8 cellular contexts compared by ENCODE assay signal in the genomic region with DNA sequence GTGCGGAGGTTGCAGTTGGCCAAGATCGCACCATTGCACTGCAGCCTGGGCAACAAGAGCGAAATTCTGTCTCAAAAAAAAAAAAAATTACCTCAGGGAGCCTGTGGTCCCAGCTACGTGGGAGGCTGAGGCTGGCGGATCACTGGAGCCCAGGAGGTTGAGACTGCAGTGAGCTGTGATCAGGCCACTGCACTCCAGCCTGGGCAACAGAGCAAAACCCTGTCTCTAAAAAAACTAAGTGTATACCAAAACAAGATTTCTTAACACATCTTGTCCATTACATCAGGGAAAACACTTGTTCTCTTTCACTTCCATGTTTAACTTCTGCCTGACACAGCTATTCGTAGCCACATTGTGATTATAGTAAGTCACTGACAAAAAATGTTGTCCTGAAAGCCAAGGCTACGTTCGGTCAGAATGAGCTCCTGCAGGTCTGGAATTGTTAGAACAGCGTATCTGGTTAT. TPM values are rescaled to one million over a fixed set of nuclear protein-coding genes. Genes with fewer than 3 reads are reported as not detected.
A peak's percentile ranks its signal among the peaks of the same experiment; 100 is the strongest.
DNase-seq lines count a peak whose midpoint lies in the region; ATAC-seq and TF ChIP-seq lines count a peak whose summit lies in the region.

No MANE protein-coding gene starts in this region.

- H3K9ac ChIP-seq in duodenal mucosa (ENCODE audit: low read depth in 1 of 2, low read length in 2 of 2) (peak overlapping the region in 1 of 2 donors; percentile 4), trophoblast cell (ENCODE audit: low read length) (no peak overlapping the region)

- no peak overlapping the region for H2AFZ ChIP-seq in trophoblast cell (ENCODE audit: insufficient read depth, low read length, poor library complexity)

- H3K4ac ChIP-seq in trophoblast cell (ENCODE audit: low read depth, low read length), result no peak overlapping the region

- TF ChIP-seq POLR2A in NB4 (IDR thresholded peaks at IDR 0.05; ENCODE audit: extremely low read depth, insufficient read length), result no peak

- H4K12ac ChIP-seq in trophoblast cell (ENCODE audit: low read depth, low read length), result no peak overlapping the region

- H3K23ac ChIP-seq in trophoblast cell (ENCODE audit: low read length), result no peak overlapping the region

- H3K4me3 ChIP-seq in NB4 (ENCODE audit: low read depth, low read length) (no peak overlapping the region), duodenal mucosa (ENCODE audit: low read depth in 1 of 2, low read length in 2 of 2) (peak overlapping the region in 1 of 2 donors; percentile 85), trophoblast cell (ENCODE audit: low read depth, low read length) (no peak overlapping the region)

- TF ChIP-seq CTCF in NB4 (IDR thresholded peaks at IDR 0.05; ENCODE audit: low read depth, low read length), result no peak

- H3K4me2 ChIP-seq in trophoblast cell (ENCODE audit: low read length), result no peak overlapping the region

- H4K91ac ChIP-seq in trophoblast cell (ENCODE audit: low read depth, low read length), result no peak overlapping the region

- no peaks in the 10 kb centered on the region for H3K9me3 ChIP-seq in duodenal mucosa (ENCODE audit: control insufficient read depth in 1 of 2, low read length in 2 of 2)
- H3K9me3 ChIP-seq in trophoblast cell (ENCODE audit: insufficient read depth, low read depth, low read length), result no peaks in the 10 kb centered on the region

- H3K36me3 ChIP-seq in duodenal mucosa (ENCODE audit: control insufficient read depth in 1 of 2, insufficient read depth in 2 of 2, low read length in 2 of 2) (peaks cover 5 to 20% of the 10 kb centered on the region in 2 donors), trophoblast cell (ENCODE audit: control insufficient read depth in 1 of 2, insufficient read depth in 2 of 2, low read length in 2 of 2) (peaks cover 10 to 18% of the 10 kb centered on the region in 2 experiments)

- H3K27ac ChIP-seq in duodenal mucosa (ENCODE audit: low read depth, low read length) (peak overlapping the region; percentile 99), trophoblast cell (ENCODE audit: low read depth, low read length) (no peak overlapping the region)

- H3K27me3 ChIP-seq in duodenal mucosa (ENCODE audit: control insufficient read depth in 1 of 2, insufficient read depth in 2 of 2, low read length in 2 of 2) (no peaks in the 10 kb centered on the region), trophoblast cell (ENCODE audit: insufficient read depth, low read length) (no peaks in the 10 kb centered on the region)

- no peak for ATAC-seq in HG02938 (IDR thresholded peaks at IDR 0.05; ENCODE audit: unreplicated experiment)

- H2AK5ac ChIP-seq in trophoblast cell (ENCODE audit: low read length), result no peak overlapping the region

- WGBS in trophoblast cell (ENCODE audit: extremely low coverage, insufficient coverage, insufficient read length), result no CpG with 5 or more reads among the region's 9 CpGs

- H2BK5ac ChIP-seq in trophoblast cell (ENCODE audit: low read depth, low read length, poor library complexity), result no peak overlapping the region

- peaks cover 26% of the 10 kb centered on the region for H3K79me1 ChIP-seq in trophoblast cell (ENCODE audit: low read length)

- peaks cover 22% of the 10 kb centered on the region for H3K79me2 ChIP-seq in trophoblast cell (ENCODE audit: control insufficient read depth, insufficient read depth, low read length, poor library complexity)

- DNase-seq in ELR (ENCODE audit: low read depth), result peak; percentile 84
- DNase-seq in NB4 (ENCODE audit: low read depth), result peak; percentile 35
- peak; percentile 75 to 91 for DNase-seq in trophoblast cell
- no peak for DNase-seq in C1 segment of cervical spinal cord (lab: John Stamatoyannopoulos, UW)
- no peak for DNase-seq in activated effector memory CD4-positive, alpha-beta T cell treated with anti-CD3 and anti-CD28 coated beads, Interleukin-2, amount 50 U/mL, for 16 hours
- no peak for DNase-seq in SW 1271 (lab: John Stamatoyannopoulos, UW)

- H3K14ac ChIP-seq in trophoblast cell (ENCODE audit: low read length), result no peak overlapping the region

- no peak overlapping the region for H4K8ac ChIP-seq in trophoblast cell (ENCODE audit: low read depth, low read length)

- H2BK12ac ChIP-seq in trophoblast cell (ENCODE audit: low read length), result no peak overlapping the region

- H3K18ac ChIP-seq in trophoblast cell (ENCODE audit: low read length), result no peak overlapping the region

- no peak overlapping the region for H2BK120ac ChIP-seq in trophoblast cell (ENCODE audit: insufficient read depth, low read length, poor library complexity)

- peaks cover 16 to 25% of the 10 kb centered on the region in 2 donors for H3K4me1 ChIP-seq in duodenal mucosa (ENCODE audit: control insufficient read depth in 1 of 2, insufficient read depth in 2 of 2, low read length in 2 of 2)
- H3K4me1 ChIP-seq in trophoblast cell (ENCODE audit: control insufficient read depth in 1 of 2, insufficient read depth in 2 of 2, low read length in 2 of 2), result peaks cover 22 to 23% of the 10 kb centered on the region in 2 experiments

RNA-seq across cellular contexts. Expression of a gene that starts 1.4 kb away (rescaled TPM):
- polyA plus RNA-seq in trophoblast cell (2013), result 22.2 and 23.0 TPM in 2 replicates

RNA-seq across cellular contexts. Expression of a gene that starts 2.0 kb away (rescaled TPM):
- polyA plus RNA-seq in trophoblast cell (2013), result 24.6 and 25.8 TPM in 2 replicates

RNA-seq across cellular contexts. Expression of a gene that starts 9.0 kb away (rescaled TPM):
- 166 and 168 TPM in 2 replicates for polyA plus RNA-seq in trophoblast cell (2013)

RNA-seq across cellular contexts. Expression of a gene that starts 50.2 kb away (rescaled TPM):
- 244 and 248 TPM in 2 replicates for polyA plus RNA-seq in trophoblast cell (2013)

RNA-seq across cellular contexts. Expression of a gene that starts 60.0 kb away (rescaled TPM):
- 1.0 and 1.1 TPM in 2 replicates for polyA plus RNA-seq in trophoblast cell (2013)

Comparison
In these comparisons a context has a peak if more than half of its experiments do, and no peak if none do; other contexts are left out.
1. DNase-seq: peak in ELR (single experiment), NB4 (single experiment) and trophoblast cell (2 of 2); none in C1 segment of cervical spinal cord (0 of 14), activated effector memory CD4-positive, alpha-beta T cell treated with anti-CD3 and anti-CD28 coated beads, Interleukin-2, amount 50 U/mL, for 16 hours (single experiment) and SW 1271 (0 of 2).